ENCODE assay signal across 8 cellular contexts in genomic region chr22:42581194-42581761, GRCh38. TPM values are rescaled to one million over a fixed set of nuclear protein-coding genes. Genes with fewer than 3 reads are reported as not detected.
DNase-seq lines count a peak whose midpoint lies in the region; ATAC-seq and TF ChIP-seq lines count a peak whose summit lies in the region.
"Not testable (repeated sequence)": the region's sequence is repeated elsewhere in the genome, so short reads cannot be mapped to it uniquely, and the experiment has no call there.

No MANE protein-coding gene starts in this region.

- peak; percentile 39 for ATAC-seq in GM21423 (IDR thresholded peaks at IDR 0.05; ENCODE audit: unreplicated experiment)
- ATAC-seq in activated B cell treated with CpG ODN at 0.5 μM for 24 hours (ENCODE audit: low read depth): peak; percentile 50
- ATAC-seq in left cardiac atrium: peak; percentile 6 to 45
- ATAC-seq in naive B cell (ENCODE audit: low read depth in 2 of 2): peak; percentile 56 to 57

- H3K27ac ChIP-seq in BLaER1: peak overlapping the region; percentile 93

- not testable (repeated sequence) for H3K27me3 ChIP-seq in BLaER1

- H3K9me3 Mint-ChIP-seq in IgD-negative memory B cell; activated B cell treated with CpG ODN at 0.5 μM for 24 hours; naive B cell; stimulated activated naive CD8-positive, alpha-beta T cell treated with anti-CD3 and anti-CD28 coated beads, Interleukin-15, Interleukin-2, amounts not matched to agents 100 ng/mL and 50 ng/mL, for 24 hours: not testable (repeated sequence)

- H3K9me3 ChIP-seq in BLaER1: not testable (repeated sequence)

- H3K36me3 ChIP-seq in BLaER1: peaks cover 72% of the 10 kb centered on the region

- H3K27ac Mint-ChIP-seq in IgD-negative memory B cell (peak overlapping the region; percentile 84 to 93 (median 91)), activated B cell treated with CpG ODN at 0.5 μM for 24 hours (peak overlapping the region; percentile 84), naive B cell (peak overlapping the region; percentile 87 to 97 (median 96))
- peak overlapping the region; percentile 96 for H3K27ac Mint-ChIP-seq in stimulated activated naive CD8-positive, alpha-beta T cell treated with anti-CD3 and anti-CD28 coated beads, Interleukin-15, Interleukin-2, amounts not matched to agents 100 ng/mL and 50 ng/mL, for 24 hours

- not testable (repeated sequence) for TF ChIP-seq CTCF in activated B cell treated with CpG ODN at 0.5 μM for 24 hours (IDR thresholded peaks at IDR 0.05); cardiac fibroblast (IDR thresholded peaks at IDR 0.05; ENCODE audit: low read depth, low read length)

- CTCF ChIA-PET in activated B cell treated with CpG ODN at 0.5 μM for 24 hours (lab: Charles Lee): not testable (repeated sequence)

- H3K4me1 ChIP-seq in BLaER1: peaks cover 25% of the 10 kb centered on the region

- peaks cover 26% of the 10 kb centered on the region for H4K20me1 ChIP-seq in BLaER1

- peaks cover 9 to 13% (median 10%) of the 10 kb centered on the region in 3 donors for H3K4me1 Mint-ChIP-seq in IgD-negative memory B cell
- H3K4me1 Mint-ChIP-seq in activated B cell treated with CpG ODN at 0.5 μM for 24 hours: peaks cover 14% of the 10 kb centered on the region
- peaks cover 17 to 25% (median 17%) of the 10 kb centered on the region in 3 donors for H3K4me1 Mint-ChIP-seq in naive B cell
- H3K4me1 Mint-ChIP-seq in stimulated activated naive CD8-positive, alpha-beta T cell treated with anti-CD3 and anti-CD28 coated beads, Interleukin-15, Interleukin-2, amounts not matched to agents 100 ng/mL and 50 ng/mL, for 24 hours (ENCODE audit: low read depth): peaks cover 15% of the 10 kb centered on the region

- peak overlapping the region; percentile 92 to 99 (median 98) for H3K4me3 Mint-ChIP-seq in IgD-negative memory B cell
- H3K4me3 Mint-ChIP-seq in activated B cell treated with CpG ODN at 0.5 μM for 24 hours: peak overlapping the region; percentile 95
- peak overlapping the region; percentile 95 to 98 (median 96) for H3K4me3 Mint-ChIP-seq in naive B cell
- H3K4me3 Mint-ChIP-seq in stimulated activated naive CD8-positive, alpha-beta T cell treated with anti-CD3 and anti-CD28 coated beads, Interleukin-15, Interleukin-2, amounts not matched to agents 100 ng/mL and 50 ng/mL, for 24 hours: peak overlapping the region; percentile 95

- not testable (repeated sequence) for DNase-seq in activated B cell treated with CpG ODN at 0.5 μM for 24 hours; cardiac fibroblast (ENCODE audit: low read depth in 2 of 2); left cardiac atrium; naive B cell

- H3K4me2 ChIP-seq in BLaER1: peak overlapping the region; percentile 82

- peak overlapping the region; percentile 84 for H3K4me3 ChIP-seq in BLaER1
- H3K4me3 ChIP-seq in cardiac fibroblast (replicated peaks in 1 of 2; ENCODE audit: low read depth in 2 of 2, low read length in 2 of 2): peak overlapping the region; percentile 64 to 72

- H3K36me3 Mint-ChIP-seq in IgD-negative memory B cell, naive B cell: not testable (repeated sequence)
- peaks cover 51% of the 10 kb centered on the region for H3K36me3 Mint-ChIP-seq in activated B cell treated with CpG ODN at 0.5 μM for 24 hours (ENCODE audit: low read depth)
- peaks cover 55% of the 10 kb centered on the region for H3K36me3 Mint-ChIP-seq in stimulated activated naive CD8-positive, alpha-beta T cell treated with anti-CD3 and anti-CD28 coated beads, Interleukin-15, Interleukin-2, amounts not matched to agents 100 ng/mL and 50 ng/mL, for 24 hours (ENCODE audit: low read depth)

- intact Hi-C loops in activated B cell treated with CpG ODN at 0.5 μM for 24 hours (cut with micrococcal nuclease); left cardiac atrium (cut with DNase I): not testable (repeated sequence)

- H3K27me3 Mint-ChIP-seq in IgD-negative memory B cell; activated B cell treated with CpG ODN at 0.5 μM for 24 hours; naive B cell; stimulated activated naive CD8-positive, alpha-beta T cell treated with anti-CD3 and anti-CD28 coated beads, Interleukin-15, Interleukin-2, amounts not matched to agents 100 ng/mL and 50 ng/mL, for 24 hours: not testable (repeated sequence)

- POLR2A ChIA-PET in activated B cell treated with CpG ODN at 0.5 μM for 24 hours (lab: Charles Lee): interaction anchor here (0.9 to 2.6 kb wide), 6 partner anchors 19 to 74 kb away, joined by 3 to 37 read pairs (median 5); partner anchors contain the start of gene POLDIP3

- H3K9ac ChIP-seq in BLaER1: peak overlapping the region; percentile 93

RNA-seq across cellular contexts. Expression of gene SERHL2, which starts 27.5 kb away (rescaled TPM):
- 4.5 TPM for polyA plus RNA-seq in IgD-negative memory B cell
- total RNA-seq in activated B cell treated with CpG ODN at 0.5 μM for 24 hours: 0.91 and 1.7 TPM in 2 replicates
- total RNA-seq in left cardiac atrium: 1 to 10 TPM; 1.4 to 2.1 TPM
- polyA plus RNA-seq in naive B cell (ENCODE audit: low read depth in 6 of 6): 1 to 10 TPM in 5 of 6 donors, not detected in 1; 4.8 to 8.4 (median 5.6) TPM

RNA-seq across cellular contexts. Expression of gene POLDIP3, which starts 33.4 kb away (rescaled TPM):
- 78.2 TPM for polyA plus RNA-seq in IgD-negative memory B cell
- 77.1 and 77.5 TPM in 2 replicates for total RNA-seq in activated B cell treated with CpG ODN at 0.5 μM for 24 hours
- 10 to 100 TPM; 32.5 to 34.7 TPM for total RNA-seq in left cardiac atrium
- 100 to 1,000 TPM in 1 of 6 donors, 10 to 100 TPM in 5; 61.2 to 106 (median 81.3) TPM for polyA plus RNA-seq in naive B cell (ENCODE audit: low read depth in 6 of 6)

RNA-seq across cellular contexts. Expression of gene ATP5MGL, which starts 59.1 kb away (rescaled TPM):
- polyA plus RNA-seq in IgD-negative memory B cell: 0.51 TPM
- total RNA-seq in activated B cell treated with CpG ODN at 0.5 μM for 24 hours: 2.1 and 3.4 TPM in 2 replicates
- total RNA-seq in left cardiac atrium: under 1 TPM; 0.42 to 0.77 TPM
- 1 to 10 TPM in 1 of 6 donors, under 1 TPM in 2, not detected in 3; 0.38 to 1.6 (median 0.77) TPM for polyA plus RNA-seq in naive B cell (ENCODE audit: low read depth in 6 of 6)
